Comparison of ENCODE assay signal across 24 cellular contexts in the genomic region with DNA sequence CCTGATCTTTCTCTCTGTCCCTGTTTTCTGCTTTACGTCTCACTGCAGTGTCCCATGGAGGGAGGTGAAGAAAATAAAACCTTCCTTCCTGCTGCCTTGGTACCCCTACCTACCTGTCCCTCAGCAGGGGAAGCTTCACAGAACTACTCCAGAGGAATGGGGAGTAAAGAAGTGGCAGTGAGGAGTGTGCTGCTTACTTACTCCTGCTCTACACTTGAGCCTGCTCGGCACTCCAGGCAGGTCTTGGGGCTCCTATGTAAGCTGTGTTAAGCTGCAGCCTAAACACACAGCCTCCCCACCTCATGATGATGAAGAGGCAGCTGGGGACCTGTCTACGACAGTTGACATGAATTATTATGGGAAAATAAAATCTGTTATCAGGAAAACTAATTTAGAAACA.
"Had no signal": no experiment of that assay in that cellular context is flagged by ENCODE, and none has a peak within 500 bp of the region (broad histone marks: within the 10 kb centered on the region; RNA-seq: fewer than 3 reads in every experiment).

No MANE protein-coding gene starts in this region.

- H3K4me1 ChIP-seq: foreskin keratinocyte, lower lobe of right lung, parathyroid adenoma, psoas muscle, stomach, transverse colon had no signal

- H3K79me2 ChIP-seq: hepatocyte had no signal

- H3K27ac Mint-ChIP-seq: dendritic cell treated with granulocyte-macrophage colony-stimulating factor and Interleukin-4, amounts not matched to agents 40 ng/mL and 50 ng/mL, for 4 days; effector memory CD8-positive, alpha-beta T cell; memory B cell; natural killer cell treated with Interleukin-12 subunit alpha and Interleukin-12 subunit beta and Interleukin-15 and Interleukin-18, amount 100 ng/mL, for 72 hours had no signal

- H3K27me3 ChIP-seq: foreskin keratinocyte, hepatocyte, stomach, transverse colon had no signal

- H3K4me2 ChIP-seq: hepatocyte had no signal

- FAIRE-seq: colon had no signal

- DNase-seq: effector memory CD8-positive, alpha-beta T cell; foreskin keratinocyte; kidney; left cardiac atrium; left ventricle myocardium inferior; lower lobe of right lung; midbrain; occipital lobe; psoas muscle; retina; stimulated activated CD4-positive, alpha-beta T cell treated with anti-CD3 and anti-CD28 coated beads, Interleukin-2, amount 100 ng/mL, for 24 hours; stimulated activated CD4-positive, alpha-beta T cell treated with anti-CD3 and anti-CD28 coated beads, Interleukin-4, amount 100 ng/mL, for 4 hours; stimulated activated naive CD4-positive, alpha-beta T cell; stomach; substantia nigra; transverse colon had no signal

- ATAC-seq: effector memory CD8-positive, alpha-beta T cell; foreskin keratinocyte; left cardiac atrium; lower lobe of right lung; natural killer cell treated with Interleukin-12 subunit alpha and Interleukin-12 subunit beta and Interleukin-15 and Interleukin-18, amount 100 ng/mL, for 72 hours; psoas muscle; sciatic nerve had no signal

- H3K27me3 Mint-ChIP-seq: dendritic cell treated with granulocyte-macrophage colony-stimulating factor and Interleukin-4, amounts not matched to agents 40 ng/mL and 50 ng/mL, for 4 days; effector memory CD8-positive, alpha-beta T cell; memory B cell; natural killer cell treated with Interleukin-12 subunit alpha and Interleukin-12 subunit beta and Interleukin-15 and Interleukin-18, amount 100 ng/mL, for 72 hours had no signal

- H2AFZ ChIP-seq: hepatocyte, parathyroid adenoma had no signal

- H3K4me3 Mint-ChIP-seq: dendritic cell treated with granulocyte-macrophage colony-stimulating factor and Interleukin-4, amounts not matched to agents 40 ng/mL and 50 ng/mL, for 4 days; effector memory CD8-positive, alpha-beta T cell; memory B cell; natural killer cell treated with Interleukin-12 subunit alpha and Interleukin-12 subunit beta and Interleukin-15 and Interleukin-18, amount 100 ng/mL, for 72 hours had no signal

- H3K4me3 ChIP-seq: hepatocyte, left ventricle myocardium inferior, lower lobe of right lung, psoas muscle, stomach, thoracic aorta, transverse colon had no signal

- H3K27ac ChIP-seq: foreskin keratinocyte, hepatocyte, left ventricle myocardium inferior, lower lobe of right lung, parathyroid adenoma, psoas muscle, stomach, thoracic aorta, transverse colon had no signal

- H3K9ac ChIP-seq: parathyroid adenoma had no signal

- H3K4me1 Mint-ChIP-seq: memory B cell had no signal
